Comparison of ENCODE assay signal across 9 cellular contexts in the genomic region with DNA sequence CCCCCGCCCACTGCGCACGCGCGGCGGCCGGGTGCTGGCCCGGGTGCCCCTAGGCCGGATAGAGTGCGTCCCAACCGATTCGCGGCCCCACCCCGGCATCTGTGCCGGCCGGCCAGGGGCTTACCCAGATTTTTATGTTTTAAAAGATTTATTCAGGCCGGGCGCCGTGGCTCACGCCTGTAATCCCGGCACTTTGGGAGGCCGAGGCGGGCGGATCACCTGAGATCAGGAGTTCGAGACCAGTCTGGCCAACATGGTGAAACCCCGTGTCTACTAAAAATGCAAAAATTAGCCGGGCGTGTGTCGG. TPM values are rescaled to one million over a fixed set of nuclear protein-coding genes. Genes with fewer than 3 reads are reported as not detected.
A peak's percentile ranks its signal among the peaks of the same experiment; 100 is the strongest.
DNase-seq lines count a peak whose midpoint lies in the region; ATAC-seq and TF ChIP-seq lines count a peak whose summit lies in the region.
"Not testable (repeated sequence)": the region's sequence is repeated elsewhere in the genome, so short reads cannot be mapped to it uniquely, and the experiment has no call there.
"Had no signal": no experiment of that assay in that cellular context is flagged by ENCODE, and none has a peak within 500 bp of the region (broad histone marks: within the 10 kb centered on the region; RNA-seq: fewer than 3 reads in every experiment).

No MANE protein-coding gene starts in this region.

- not testable (repeated sequence) for H3K4me2 ChIP-seq in HCT116 (ENCODE audit: low read length)

- H3K79me2 ChIP-seq in HCT116 (ENCODE audit: insufficient read depth, low read length): not testable (repeated sequence)

- H3K36me3 ChIP-seq in HCT116 (ENCODE audit: control insufficient read depth in 1 of 2, insufficient read depth in 2 of 2, low read length in 2 of 2); Peyer's patch; sigmoid colon: not testable (repeated sequence)

- H3K9me2 ChIP-seq in HCT116 (ENCODE audit: insufficient read depth): not testable (repeated sequence)

- not testable (repeated sequence) for TF ChIP-seq CTCF in 22Rv1 (IDR thresholded peaks at IDR 0.05); HCT116 (IDR thresholded peaks at IDR 0.05 in 2 of 3, conservative IDR thresholded peaks at IDR 0.05 in 1 of 3; ENCODE audit: borderline replicate concordance in 1 of 3, insufficient read depth in 1 of 3, low read depth in 2 of 3, low read length in 2 of 3); Peyer's patch (IDR thresholded peaks at IDR 0.05); astrocyte of the cerebellum (IDR thresholded peaks at IDR 0.05; ENCODE audit: low read depth, low read length, missing control alignments); sigmoid colon (IDR thresholded peaks at IDR 0.05)

- H3K4me3 ChIP-seq in HCT116 (replicated peaks in 1 of 2; ENCODE audit: low read depth in 1 of 2, low read length in 2 of 2): peak overlapping the region; percentile 27 to 34; a peak in 3 of 4 replicates
- H3K4me3 ChIP-seq in Peyer's patch: peak overlapping the region in 3 of 4 donors; percentile 34 to 47 (median 37)
- H3K4me3 ChIP-seq in astrocyte of the cerebellum (ENCODE audit: low read depth, low read length): peak overlapping the region; percentile 37
- H3K4me3 ChIP-seq in sigmoid colon: peak overlapping the region in 3 of 4 donors; percentile 36 to 46 (median 40)

- not testable (repeated sequence) for BruUV-seq in HCT116 (replicated peaks; lab: Mats Ljungman, UMichigan)

- CTCF ChIA-PET in HCT116 (lab: Charles Lee): not testable (repeated sequence)

- ATAC-seq in GM19023 (IDR thresholded peaks at IDR 0.05; ENCODE audit: unreplicated experiment) (peak; percentile 55), HCT116 (peak; percentile 15), HG03342 (IDR thresholded peaks at IDR 0.05; ENCODE audit: unreplicated experiment) (peak; percentile 51), Right ventricle myocardium inferior (peak; percentile 77)

- TF ChIP-seq POLR2A in HCT116 (IDR thresholded peaks at IDR 0.05; ENCODE audit: borderline replicate concordance, extremely low read depth, insufficient read depth, insufficient read length); Peyer's patch (IDR thresholded peaks at IDR 0.05); sigmoid colon (IDR thresholded peaks at IDR 0.05): not testable (repeated sequence)

- 0% methylated on average over 11 of the region's 29 CpGs; no CpG with 5 or more reads in 1 of the 2 donors for WGBS in sigmoid colon, 2 donors

- H3K4me1 ChIP-seq in HCT116 (ENCODE audit: control insufficient read depth in 1 of 2, insufficient read depth in 2 of 2, low read length in 2 of 2); Peyer's patch; sigmoid colon: not testable (repeated sequence)

- H2AFZ ChIP-seq in HCT116 (ENCODE audit: low read depth, low read length, poor library complexity, severe bottlenecking): not testable (repeated sequence)

- RAD21 ChIA-PET in HCT116 (lab: Charles Lee; ENCODE audit: low non-redundant PET in 1 of 2, low total read pairs in 2 of 2, uncharacterized antibody in 2 of 2, unreplicated experiment in 2 of 2): not testable (repeated sequence)

- TF ChIP-seq RAD21 in HCT116 (IDR thresholded peaks at IDR 0.05; ENCODE audit: low read depth): not testable (repeated sequence)

- not testable (repeated sequence) for DNase-seq in HCT116 (ENCODE audit: low read depth, low spot score); Peyer's patch; astrocyte of the cerebellum (ENCODE audit: low read depth); Right ventricle myocardium inferior (ENCODE audit: missing footprints); sigmoid colon

- not testable (repeated sequence) for H3K27me3 ChIP-seq in HCT116 (ENCODE audit: insufficient read depth, low read length); Peyer's patch; sigmoid colon

- not testable (repeated sequence) for H4K20me1 ChIP-seq in HCT116 (ENCODE audit: insufficient read depth)

- in situ Hi-C loops in astrocyte of the cerebellum (cut with HindIII; ENCODE audit: low sequenced_read_pairs): not testable (repeated sequence)

- intact Hi-C loops in HCT116 (cut with micrococcal nuclease); Right ventricle myocardium inferior (cut with DNase I); sigmoid colon (cut with DNase I): not testable (repeated sequence)

- not testable (repeated sequence) for TF ChIP-seq EP300 in sigmoid colon (IDR thresholded peaks at IDR 0.05)

- peak overlapping the region; percentile 55 for H3K9ac ChIP-seq in HCT116 (ENCODE audit: low read length)

- H3K27ac ChIP-seq in 22Rv1 (peak overlapping the region; percentile 48), Peyer's patch (peak overlapping the region in 3 of 4 donors; percentile 60 to 67 (median 65)), sigmoid colon (peak overlapping the region in 3 of 4 donors; percentile 61 to 71 (median 67))
- not testable (repeated sequence) for H3K27ac ChIP-seq in HCT116 (ENCODE audit: low read depth, low read length)

- H3K9me3 ChIP-seq in HCT116 (ENCODE audit: control insufficient read depth in 1 of 2, insufficient read depth in 1 of 2, low read depth in 1 of 2, low read length in 2 of 2); Peyer's patch; sigmoid colon: not testable (repeated sequence)

- POLR2A ChIA-PET in HCT116 (lab: Charles Lee): not testable (repeated sequence)

RNA-seq across cellular contexts. Expression of a gene that starts 35.9 kb away (rescaled TPM):
- total RNA-seq in HCT116 (2021; ENCODE audit: unreplicated experiment) (8.8 TPM), Peyer's patch (10 to 100 TPM in 2 of 4 donors, 1 to 10 TPM in 2; 4.9 to 14.8 (median 8.9) TPM), Right ventricle myocardium inferior (0.41 TPM), sigmoid colon (1 to 10 TPM in 3 of 4 donors, under 1 TPM in 1; 0.36 to 1.9 (median 1.5) TPM)
- polyA plus RNA-seq in HCT116 (2012): 4.2 and 4.5 TPM in 2 replicates
- 1 to 10 TPM in 1 of 3 donors, under 1 TPM in 1, not detected in 1; 0.92 to 4.2 TPM for polyA plus RNA-seq in sigmoid colon
- total RNA-seq: HT1080 had no signal

Comparison
In these comparisons a context has a peak if more than half of its experiments do, and no peak if none do; other contexts are left out.
1. ATAC-seq: peak in every context shown above with its lines; median percentile 77 in Right ventricle myocardium inferior; 55 in GM19023; 51 in HG03342; 15 in HCT116.